In the genomic region with DNA sequence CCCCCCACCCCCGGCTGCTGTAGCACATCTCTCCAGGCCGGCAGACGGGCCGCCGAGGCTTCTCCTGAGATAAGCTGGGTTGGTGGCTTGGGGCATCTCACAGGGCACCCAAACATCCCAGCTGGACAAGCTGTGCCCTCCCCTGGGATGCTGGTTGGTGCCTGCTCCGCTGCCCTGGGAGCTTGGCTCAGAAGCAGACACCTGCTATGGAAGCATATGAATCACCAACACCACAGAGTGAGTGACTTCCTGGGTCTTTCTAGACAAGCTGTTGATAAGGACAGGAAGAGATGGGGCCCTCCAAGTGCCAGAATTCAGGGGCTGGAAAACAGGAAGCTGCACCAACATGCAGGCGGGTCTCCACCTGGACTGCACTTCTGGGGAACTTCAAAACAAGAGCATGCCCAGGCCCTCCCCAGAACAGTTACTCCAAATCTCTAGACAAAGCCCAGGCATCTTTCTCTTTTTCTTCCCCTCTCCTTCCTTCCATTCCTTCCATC, we compare ENCODE assay signal across 19 cellular contexts. TPM values are rescaled to one million over a fixed set of nuclear protein-coding genes. Genes with fewer than 3 reads are reported as not detected.
DNase-seq lines count a peak whose midpoint lies in the region; ATAC-seq and TF ChIP-seq lines count a peak whose summit lies in the region.
"Had no signal": no experiment of that assay in that cellular context is flagged by ENCODE, and none has a peak within 500 bp of the region (broad histone marks: within the 10 kb centered on the region; RNA-seq: fewer than 3 reads in every experiment).

No MANE protein-coding gene starts in this region.

- no peaks in the 10 kb centered on the region for H3K9me3 ChIP-seq in ascending aorta
- H3K9me3 ChIP-seq: colonic mucosa, right lobe of liver had no signal

- intact Hi-C loops in ascending aorta (cut with DNase I): no loop called here

- H3K9me3 Mint-ChIP-seq in activated naive CD8-positive, alpha-beta T cell (ENCODE audit: low read depth): no peaks in the 10 kb centered on the region
- no peaks in the 10 kb centered on the region for H3K9me3 Mint-ChIP-seq in activated naive CD8-positive, alpha-beta T cell treated with anti-CD3 and anti-CD28 coated beads for 36 hours
- H3K9me3 Mint-ChIP-seq in stimulated activated naive CD8-positive, alpha-beta T cell treated with anti-CD3 and anti-CD28 coated beads, Interleukin-15, amount 100 ng/mL, for 72 hours: no peaks in the 10 kb centered on the region
- H3K9me3 Mint-ChIP-seq in mesothelial cell of epicardium (no peaks in the 10 kb centered on the region), glutamatergic neuron (ENCODE audit: unreplicated experiment) (peaks cover 6% of the 10 kb centered on the region)
- H3K9me3 Mint-ChIP-seq: stimulated activated naive B cell treated with anti-CD40 and anti-IgM and Interleukin-4, amounts not matched to agents 10 μg/mL and 1 μg/mL and 100 μg/mL, for 72 hours had no signal

- peak overlapping the region; percentile 28 for H3K27ac Mint-ChIP-seq in activated naive CD8-positive, alpha-beta T cell
- H3K27ac Mint-ChIP-seq in activated naive CD8-positive, alpha-beta T cell treated with anti-CD3 and anti-CD28 coated beads for 36 hours: no peak overlapping the region
- peak overlapping the region; percentile 88 to 89 for H3K27ac Mint-ChIP-seq in stimulated activated naive CD8-positive, alpha-beta T cell treated with anti-CD3 and anti-CD28 coated beads, Interleukin-15, amount 100 ng/mL, for 72 hours
- H3K27ac Mint-ChIP-seq in mesothelial cell of epicardium: no peak overlapping the region
- H3K27ac Mint-ChIP-seq in glutamatergic neuron (ENCODE audit: unreplicated experiment): no peak overlapping the region
- H3K27ac Mint-ChIP-seq: B cell; stimulated activated naive B cell treated with anti-CD40 and anti-IgM and Interleukin-4, amounts not matched to agents 10 μg/mL and 1 μg/mL and 100 μg/mL, for 72 hours had no signal

- no peaks in the 10 kb centered on the region for H3K27me3 ChIP-seq in ascending aorta
- H3K27me3 ChIP-seq: colonic mucosa, hepatocyte, left lung, right lobe of liver had no signal

- no peak overlapping the region for H3K27ac ChIP-seq in ascending aorta
- H3K27ac ChIP-seq: colonic mucosa, hepatocyte, left lung, right lobe of liver had no signal

- TF ChIP-seq CTCF in mesothelial cell of epicardium (IDR thresholded peaks at IDR 0.05; ENCODE audit: unreplicated experiment) (no peak), ascending aorta (IDR thresholded peaks at IDR 0.05) (no peak), glutamatergic neuron (IDR thresholded peaks at IDR 0.05; ENCODE audit: partially characterized antibody, unreplicated experiment) (no peak)

- H3K4me3 ChIP-seq in ascending aorta: no peak overlapping the region
- H3K4me3 ChIP-seq: colonic mucosa, hepatocyte, left lung, right lobe of liver had no signal

- H3K4me1 Mint-ChIP-seq in activated naive CD8-positive, alpha-beta T cell (ENCODE audit: low read depth): peaks cover 9% of the 10 kb centered on the region
- H3K4me1 Mint-ChIP-seq in activated naive CD8-positive, alpha-beta T cell treated with anti-CD3 and anti-CD28 coated beads for 36 hours: peaks cover 8% of the 10 kb centered on the region
- peaks cover 19% of the 10 kb centered on the region for H3K4me1 Mint-ChIP-seq in stimulated activated naive CD8-positive, alpha-beta T cell treated with anti-CD3 and anti-CD28 coated beads, Interleukin-15, amount 100 ng/mL, for 72 hours
- H3K4me1 Mint-ChIP-seq in mesothelial cell of epicardium (peaks cover 5% of the 10 kb centered on the region), glutamatergic neuron (ENCODE audit: low read depth, unreplicated experiment) (peaks cover 2% of the 10 kb centered on the region)
- H3K4me1 Mint-ChIP-seq: B cell had no signal

- H3K4me1 ChIP-seq in ascending aorta: no peaks in the 10 kb centered on the region
- H3K4me1 ChIP-seq: colonic mucosa, left lung, right lobe of liver had no signal

- peaks cover 2% of the 10 kb centered on the region for H3K36me3 Mint-ChIP-seq in activated naive CD8-positive, alpha-beta T cell
- peaks cover under 1% of the 10 kb centered on the region for H3K36me3 Mint-ChIP-seq in activated naive CD8-positive, alpha-beta T cell treated with anti-CD3 and anti-CD28 coated beads for 36 hours
- peaks cover under 1% of the 10 kb centered on the region for H3K36me3 Mint-ChIP-seq in mesothelial cell of epicardium
- no peaks in the 10 kb centered on the region for H3K36me3 Mint-ChIP-seq in glutamatergic neuron (ENCODE audit: unreplicated experiment)
- H3K36me3 Mint-ChIP-seq: naive B cell had no signal

- no peak for DNase-seq in activated naive CD8-positive, alpha-beta T cell treated with anti-CD3 and anti-CD28 coated beads for 36 hours
- DNase-seq in NCI-H226 (peak; percentile 44), amniotic epithelial cell (ENCODE audit: low read depth) (peak; percentile 56), mesothelial cell of epicardium (ENCODE audit: low spot score in 2 of 2, unreplicated experiment in 2 of 2) (no peak), ascending aorta (ENCODE audit: low spot score in 2 of 2) (no peak), glutamatergic neuron (no peak)
- DNase-seq in stimulated activated naive CD8-positive, alpha-beta T cell treated with anti-CD3 and anti-CD28 coated beads, Interleukin-15, amount 100 ng/mL, for 72 hours: no peak
- DNase-seq: activated CD4-positive, CD25-positive, alpha-beta regulatory T cell treated with anti-CD3 and anti-CD28 coated beads, Interleukin-2, amount 50 U/mL, for 72 hours; colonic mucosa; Karpas-422; naive B cell; NCI-H2081 treated with DMSO at 0.1 percent for 48 hours; stimulated activated CD4-positive, alpha-beta T cell treated with anti-CD3 and anti-CD28 coated beads, Interleukin-4, amount 100 ng/mL, for 24 hours; stimulated activated naive B cell treated with anti-CD40 and anti-IgM and Interleukin-4, amounts not matched to agents 10 μg/mL and 1 μg/mL and 100 μg/mL, for 72 hours had no signal

- H3K27me3 Mint-ChIP-seq in activated naive CD8-positive, alpha-beta T cell: no peaks in the 10 kb centered on the region
- no peaks in the 10 kb centered on the region for H3K27me3 Mint-ChIP-seq in activated naive CD8-positive, alpha-beta T cell treated with anti-CD3 and anti-CD28 coated beads for 36 hours
- H3K27me3 Mint-ChIP-seq in stimulated activated naive CD8-positive, alpha-beta T cell treated with anti-CD3 and anti-CD28 coated beads, Interleukin-15, amount 100 ng/mL, for 72 hours: no peaks in the 10 kb centered on the region
- H3K27me3 Mint-ChIP-seq in mesothelial cell of epicardium (ENCODE audit: low read depth) (no peaks in the 10 kb centered on the region), glutamatergic neuron (ENCODE audit: unreplicated experiment) (peaks cover 2% of the 10 kb centered on the region)
- H3K27me3 Mint-ChIP-seq: B cell; stimulated activated naive B cell treated with anti-CD40 and anti-IgM and Interleukin-4, amounts not matched to agents 10 μg/mL and 1 μg/mL and 100 μg/mL, for 72 hours had no signal

- no peak overlapping the region for H3K4me3 Mint-ChIP-seq in activated naive CD8-positive, alpha-beta T cell
- H3K4me3 Mint-ChIP-seq in activated naive CD8-positive, alpha-beta T cell treated with anti-CD3 and anti-CD28 coated beads for 36 hours: no peak overlapping the region
- no peak overlapping the region for H3K4me3 Mint-ChIP-seq in stimulated activated naive CD8-positive, alpha-beta T cell treated with anti-CD3 and anti-CD28 coated beads, Interleukin-15, amount 100 ng/mL, for 72 hours
- H3K4me3 Mint-ChIP-seq in mesothelial cell of epicardium: no peak overlapping the region
- H3K4me3 Mint-ChIP-seq in glutamatergic neuron (ENCODE audit: unreplicated experiment): no peak overlapping the region
- H3K4me3 Mint-ChIP-seq: B cell; naive B cell; stimulated activated naive B cell treated with anti-CD40 and anti-IgM and Interleukin-4, amounts not matched to agents 10 μg/mL and 1 μg/mL and 100 μg/mL, for 72 hours had no signal

- no peaks in the 10 kb centered on the region for H3K36me3 ChIP-seq in ascending aorta
- H3K36me3 ChIP-seq: colonic mucosa, left lung, right lobe of liver had no signal

- ATAC-seq in stimulated activated naive CD8-positive, alpha-beta T cell treated with anti-CD3 and anti-CD28 coated beads, Interleukin-15, amount 100 ng/mL, for 72 hours: peak; percentile 74
- ATAC-seq: left lung; right lobe of liver; stimulated activated naive B cell treated with anti-CD40 and anti-IgM and Interleukin-4, amounts not matched to agents 10 μg/mL and 1 μg/mL and 100 μg/mL, for 72 hours had no signal

RNA-seq across cellular contexts. Expression of a gene that starts 13.7 kb away (rescaled TPM):
- 10 to 100 TPM in 1 of 2 experiments, 1 to 10 TPM in 1; 9.9 to 11.4 TPM for total RNA-seq in activated naive CD8-positive, alpha-beta T cell treated with anti-CD3 and anti-CD28 coated beads for 36 hours
- total RNA-seq in mesothelial cell of epicardium: 4.5 to 6.2 TPM (median 4.6 TPM) in 3 replicates
- total RNA-seq in ascending aorta: not detected
- 9.2 TPM for total RNA-seq in glutamatergic neuron (ENCODE audit: unreplicated experiment)

Comparison
In these comparisons a context has a peak if more than half of its experiments do, and no peak if none do; other contexts are left out.
1. H3K27ac Mint-ChIP-seq: peak in activated naive CD8-positive, alpha-beta T cell (single experiment) and stimulated activated naive CD8-positive, alpha-beta T cell treated with anti-CD3 and anti-CD28 coated beads, Interleukin-15, amount 100 ng/mL, for 72 hours (2 of 2); none in activated naive CD8-positive, alpha-beta T cell treated with anti-CD3 and anti-CD28 coated beads for 36 hours (single experiment), mesothelial cell of epicardium (single experiment) and glutamatergic neuron (single experiment).
2. DNase-seq: peak in NCI-H226 (single experiment) and amniotic epithelial cell (single experiment); none in activated naive CD8-positive, alpha-beta T cell treated with anti-CD3 and anti-CD28 coated beads for 36 hours (single experiment), stimulated activated naive CD8-positive, alpha-beta T cell treated with anti-CD3 and anti-CD28 coated beads, Interleukin-15, amount 100 ng/mL, for 72 hours (0 of 2), mesothelial cell of epicardium (0 of 2), ascending aorta (0 of 2) and glutamatergic neuron (single experiment).